ENCODE assay signal across 1 cellular context in the genomic region with DNA sequence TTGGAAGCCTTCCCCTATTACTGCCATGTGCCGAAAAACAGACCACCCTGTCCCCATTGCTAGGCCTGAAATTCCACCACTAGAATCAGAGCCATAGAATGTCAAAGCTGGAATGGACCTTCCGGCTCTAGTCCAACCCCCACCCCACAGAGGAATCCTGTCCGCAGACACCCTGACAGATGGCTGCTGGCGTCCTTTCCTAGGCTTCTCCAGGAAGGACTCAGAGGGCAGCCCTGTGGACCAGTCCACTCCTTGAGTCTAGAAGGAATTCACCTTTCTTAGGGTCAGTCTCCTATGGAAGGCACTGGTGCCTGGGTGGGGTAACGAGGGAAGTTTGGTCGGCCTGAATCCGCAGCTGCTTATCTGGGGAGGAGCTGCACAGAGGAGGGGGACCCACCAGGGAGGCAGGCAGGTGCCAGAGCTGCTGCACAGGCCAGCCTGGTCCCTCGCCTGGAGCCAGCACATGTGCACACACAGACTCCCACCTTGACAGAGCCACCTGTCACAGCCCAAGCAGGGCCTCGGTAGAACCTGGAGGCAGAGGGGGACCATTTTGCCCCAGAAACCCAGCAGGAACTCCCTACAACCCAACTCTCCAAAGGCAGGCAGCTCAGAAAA.
TF ChIP-seq lines count a peak whose summit lies in the region.

No MANE protein-coding gene starts in this region.

TF ChIP-seq in HepG2, 621 proteins besides CTCF, POLR2A, EP300 and RAD21 (continued from another document):
- TF ChIP-seq ZNF432 (CRISPR knock-in tag; IDR thresholded peaks at IDR 0.05; ENCODE audit: borderline replicate concordance) (no peak), TCF7 (IDR thresholded peaks at IDR 0.05; ENCODE audit: low read depth) (no peak)
- TF ChIP-seq, protein P1, sequence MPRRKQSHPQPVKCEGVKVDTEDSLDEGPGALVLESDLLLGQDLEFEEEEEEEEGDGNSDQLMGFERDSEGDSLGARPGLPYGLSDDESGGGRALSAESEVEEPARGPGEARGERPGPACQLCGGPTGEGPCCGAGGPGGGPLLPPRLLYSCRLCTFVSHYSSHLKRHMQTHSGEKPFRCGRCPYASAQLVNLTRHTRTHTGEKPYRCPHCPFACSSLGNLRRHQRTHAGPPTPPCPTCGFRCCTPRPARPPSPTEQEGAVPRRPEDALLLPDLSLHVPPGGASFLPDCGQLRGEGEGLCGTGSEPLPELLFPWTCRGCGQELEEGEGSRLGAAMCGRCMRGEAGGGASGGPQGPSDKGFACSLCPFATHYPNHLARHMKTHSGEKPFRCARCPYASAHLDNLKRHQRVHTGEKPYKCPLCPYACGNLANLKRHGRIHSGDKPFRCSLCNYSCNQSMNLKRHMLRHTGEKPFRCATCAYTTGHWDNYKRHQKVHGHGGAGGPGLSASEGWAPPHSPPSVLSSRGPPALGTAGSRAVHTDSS (CRISPR knock-in tag; conservative IDR thresholded peaks at IDR 0.05), result no peak
